ENCODE assay signal across 8 cellular contexts in genomic region chr16:84514874-84515835, GRCh38. TPM values are rescaled to one million over a fixed set of nuclear protein-coding genes. Genes with fewer than 3 reads are reported as not detected.
A peak's percentile ranks its signal among the peaks of the same experiment; 100 is the strongest.
DNase-seq lines count a peak whose midpoint lies in the region; ATAC-seq and TF ChIP-seq lines count a peak whose summit lies in the region.

No MANE protein-coding gene starts in this region.

- peaks cover 74% of the 10 kb centered on the region for H3K4me1 Mint-ChIP-seq in activated T-helper 2 cell treated with anti-CD3 and anti-CD28 coated beads, Interferon-gamma antibody, Interleukin-2, Interleukin-4, amounts not matched to agents 10 μg/mL and 5 μg/mL and 100 μg/mL, durations not matched to agents 14 hours and 24 hours and 36 hours (ENCODE audit: low read depth)
- peaks cover 76% of the 10 kb centered on the region for H3K4me1 Mint-ChIP-seq in nephron progenitor cell

- H4K20me1 ChIP-seq in OCI-LY7 (ENCODE audit: insufficient read depth, low read length) = no peaks in the 10 kb centered on the region

- peak overlapping the region; percentile 44 for H3K27ac ChIP-seq in OCI-LY7 (ENCODE audit: low read depth, low read length, poor library complexity, severe bottlenecking)

- ATAC-seq in GM18909 (IDR thresholded peaks at IDR 0.05; ENCODE audit: poor library complexity, unreplicated experiment) (peak; percentile 82), HG03025 (IDR thresholded peaks at IDR 0.05; ENCODE audit: low FRiP score, unreplicated experiment) (peak; percentile 84), SK-N-SH treated with all-trans-retinoic acid at 6 μM for 48 hours (no peak)

- no peaks in the 10 kb centered on the region for H3K9me3 ChIP-seq in OCI-LY7 (ENCODE audit: low read length)

- H3K9me2 ChIP-seq in OCI-LY7 (ENCODE audit: insufficient read depth, low read length) = no peaks in the 10 kb centered on the region

- H3K36me3 ChIP-seq in OCI-LY7 (ENCODE audit: insufficient read depth, low read length) = no peaks in the 10 kb centered on the region

- H3K79me2 ChIP-seq in OCI-LY7 (ENCODE audit: insufficient read depth, low read depth, low read length) = no peaks in the 10 kb centered on the region

- POLR2A ChIA-PET in OCI-LY7 (lab: Charles Lee) = interaction anchor here (0.6 to 2.4 kb wide), 6 partner anchors 25 to 431 kb away, joined by 3 to 8 read pairs (median 4); no protein-coding TSS in a partner anchor

- no TSS peak for BruUV-seq in OCI-LY7 (replicated peaks; lab: Mats Ljungman, UMichigan)

- peaks cover 29% of the 10 kb centered on the region for H3K4me1 ChIP-seq in OCI-LY7 (ENCODE audit: insufficient read depth, low read length, poor library complexity, severe bottlenecking)

- H3K4me3 ChIP-seq in OCI-LY7 (ENCODE audit: low read depth, low read length, poor library complexity, severe bottlenecking) = no peak overlapping the region

- H3K27me3 Mint-ChIP-seq in activated T-helper 2 cell treated with anti-CD3 and anti-CD28 coated beads, Interferon-gamma antibody, Interleukin-2, Interleukin-4, amounts not matched to agents 10 μg/mL and 5 μg/mL and 100 μg/mL, durations not matched to agents 14 hours and 24 hours and 36 hours (ENCODE audit: low read depth) = no peaks in the 10 kb centered on the region
- peaks cover 13% of the 10 kb centered on the region for H3K27me3 Mint-ChIP-seq in nephron progenitor cell (ENCODE audit: low read depth, poor library complexity)

- H3K4me2 ChIP-seq in OCI-LY7 (ENCODE audit: low read length) = peak overlapping the region; percentile 50

- H3K27ac Mint-ChIP-seq in activated T-helper 2 cell treated with anti-CD3 and anti-CD28 coated beads, Interferon-gamma antibody, Interleukin-2, Interleukin-4, amounts not matched to agents 10 μg/mL and 5 μg/mL and 100 μg/mL, durations not matched to agents 14 hours and 24 hours and 36 hours = peak overlapping the region; percentile 97
- peak overlapping the region; percentile 83 for H3K27ac Mint-ChIP-seq in nephron progenitor cell

- no peaks in the 10 kb centered on the region for H3K9me3 Mint-ChIP-seq in activated T-helper 2 cell treated with anti-CD3 and anti-CD28 coated beads, Interferon-gamma antibody, Interleukin-2, Interleukin-4, amounts not matched to agents 10 μg/mL and 5 μg/mL and 100 μg/mL, durations not matched to agents 14 hours and 24 hours and 36 hours
- no peaks in the 10 kb centered on the region for H3K9me3 Mint-ChIP-seq in nephron progenitor cell

- TF ChIP-seq CTCF in OCI-LY7 (conservative IDR thresholded peaks at IDR 0.05; ENCODE audit: low read length) (no peak), nephron progenitor cell (IDR thresholded peaks at IDR 0.05) (no peak)

- intact Hi-C loops in OCI-LY7 (cut with micrococcal nuclease; ENCODE audit: unreplicated experiment) = no loop called here
- intact Hi-C loops in activated T-helper 2 cell treated with anti-CD3 and anti-CD28 coated beads, Interferon-gamma antibody, Interleukin-2, Interleukin-4, amounts not matched to agents 10 μg/mL and 5 μg/mL and 100 μg/mL, durations not matched to agents 14 hours and 24 hours and 36 hours (cut with micrococcal nuclease) = loop anchor here (1.0 to 5.0 kb wide), 3 partner anchors 34 to 222 kb away; no protein-coding TSS in a partner anchor

- H3K4me3 Mint-ChIP-seq in activated T-helper 2 cell treated with anti-CD3 and anti-CD28 coated beads, Interferon-gamma antibody, Interleukin-2, Interleukin-4, amounts not matched to agents 10 μg/mL and 5 μg/mL and 100 μg/mL, durations not matched to agents 14 hours and 24 hours and 36 hours (ENCODE audit: low read depth) = peak overlapping the region; percentile 71
- peak overlapping the region; percentile 27 for H3K4me3 Mint-ChIP-seq in nephron progenitor cell

- CTCF ChIA-PET in OCI-LY7 (lab: Charles Lee; ENCODE audit: unreplicated experiment) = interaction anchor here (1.3 kb wide), 1 partner anchor 106 kb away, joined by 4 read pairs; no protein-coding TSS in a partner anchor

- H3K36me3 Mint-ChIP-seq in activated T-helper 2 cell treated with anti-CD3 and anti-CD28 coated beads, Interferon-gamma antibody, Interleukin-2, Interleukin-4, amounts not matched to agents 10 μg/mL and 5 μg/mL and 100 μg/mL, durations not matched to agents 14 hours and 24 hours and 36 hours (ENCODE audit: low read depth) = peaks cover 14% of the 10 kb centered on the region
- no peaks in the 10 kb centered on the region for H3K36me3 Mint-ChIP-seq in nephron progenitor cell (ENCODE audit: low read depth)

- DNase-seq in OCI-LY7 (ENCODE audit: low spot score) (peak; percentile 76), nephron progenitor cell (no peak), A172 (ENCODE audit: low spot score) (no peak), putamen (ENCODE audit: low spot score) (no peak)
- peak; percentile 85 for DNase-seq in activated T-helper 2 cell treated with anti-CD3 and anti-CD28 coated beads, Interferon-gamma antibody, Interleukin-2, Interleukin-4, amounts not matched to agents 10 μg/mL and 5 μg/mL and 100 μg/mL, durations not matched to agents 14 hours and 24 hours and 36 hours (ENCODE audit: low spot score)

- H2AFZ ChIP-seq in OCI-LY7 (ENCODE audit: low read length) = peak overlapping the region; percentile 56

TF ChIP-seq in SK-N-SH treated with all-trans-retinoic acid at 6 μM for 48 hours, 23 proteins besides CTCF, POLR2A, EP300 and RAD21:
- TF ChIP-seq GLIS3 (CRISPR knock-in tag; IDR thresholded peaks at IDR 0.05) = no peak
- no peak for TF ChIP-seq ZNF8 (CRISPR knock-in tag; IDR thresholded peaks at IDR 0.05)
- TF ChIP-seq OSR1 (CRISPR knock-in tag; IDR thresholded peaks at IDR 0.05) = no peak
- no peak for TF ChIP-seq ZC3H10 (CRISPR knock-in tag; IDR thresholded peaks at IDR 0.05)
- TF ChIP-seq ZNF70 (CRISPR knock-in tag; IDR thresholded peaks at IDR 0.05) = no peak
- TF ChIP-seq CSRNP3 (CRISPR knock-in tag; IDR thresholded peaks at IDR 0.05) = no peak
- TF ChIP-seq CREB5 (CRISPR knock-in tag; IDR thresholded peaks at IDR 0.05; ENCODE audit: low read depth) = no peak
- TF ChIP-seq CSDC2 (CRISPR knock-in tag; IDR thresholded peaks at IDR 0.05) = no peak

RNA-seq across cellular contexts. Expression of gene MEAK7, which starts 10.7 kb away (rescaled TPM):
- total RNA-seq in OCI-LY7 (2014; rRNA removed; shearing (Covaris generic)) = 9.6 and 12.0 TPM in 2 replicates
- total RNA-seq in OCI-LY7 (2022) = 20.5 and 23.3 TPM in 2 replicates
- 15.4 and 19.4 TPM in 2 replicates for total RNA-seq in activated T-helper 2 cell treated with anti-CD3 and anti-CD28 coated beads, Interferon-gamma antibody, Interleukin-2, Interleukin-4, amounts not matched to agents 10 μg/mL and 5 μg/mL and 100 μg/mL, durations not matched to agents 14 hours and 24 hours and 36 hours
- 21.0 and 28.4 TPM in 2 replicates for total RNA-seq in A172 (2014; rRNA removed; shearing (Covaris generic))

Comparison
In these comparisons a context has a peak if more than half of its experiments do, and no peak if none do; other contexts are left out.
1. DNase-seq: peak in OCI-LY7 (single experiment) and activated T-helper 2 cell treated with anti-CD3 and anti-CD28 coated beads, Interferon-gamma antibody, Interleukin-2, Interleukin-4, amounts not matched to agents 10 μg/mL and 5 μg/mL and 100 μg/mL, durations not matched to agents 14 hours and 24 hours and 36 hours (single experiment); none in nephron progenitor cell (single experiment), A172 (single experiment) and putamen (single experiment).